16 cellular contexts compared by ENCODE assay signal in genomic region chr7:118109607-118110006, GRCh38.
DNase-seq lines count a peak whose midpoint lies in the region; ATAC-seq, FAIRE-seq and TF ChIP-seq lines count a peak whose summit lies in the region.
"Had no signal": no experiment of that assay in that cellular context is flagged by ENCODE, and none has a peak within 500 bp of the region (broad histone marks: within the 10 kb centered on the region; RNA-seq: fewer than 3 reads in every experiment).

No MANE protein-coding gene starts in this region.

- no peaks in the 10 kb centered on the region for H3K79me2 ChIP-seq in PC-3 (ENCODE audit: low read length)

- no TSS peak for BruUV-seq in PC-3 (replicated peaks; lab: Mats Ljungman, UMichigan)

- DNase-seq in DMS153 (lab: John Stamatoyannopoulos, UW) (peak; percentile 81), LoVo (ENCODE audit: low spot score) (peak; percentile 50), PC-3 (peak; percentile 78), foreskin keratinocyte (no peak), hepatic stellate cell (ENCODE audit: low spot score) (no peak), H54 (ENCODE audit: insufficient read length, low spot score) (no peak), G401 (ENCODE audit: low spot score) (no peak)
- DNase-seq: activated CD4-positive, alpha-beta T cell treated with anti-CD3 and anti-CD28 coated beads, Interleukin-2, amount 50 U/mL, for 1 hour; activated naive CD8-positive, alpha-beta T cell treated with anti-CD3 and anti-CD28 coated beads, Interleukin-2, amount 10 ng/mL, durations not matched to agents 7 days and 5 days; activated T-cell treated with anti-CD3 and anti-CD28 coated beads, Interleukin-2, amount 50 U/mL, for 48 hours; effector CD4-positive, alpha-beta T cell; left ventricle myocardium superior; natural killer cell; psoas muscle had no signal

- H3K4me3 ChIP-seq in PC-3 (ENCODE audit: low read length), result no peak overlapping the region
- H3K4me3 ChIP-seq: psoas muscle had no signal

- no peak for TF ChIP-seq CTCF in PC-3 (conservative IDR thresholded peaks at IDR 0.05; ENCODE audit: low read depth, low read length)
- TF ChIP-seq CTCF in foreskin keratinocyte (conservative IDR thresholded peaks at IDR 0.05), result no peak

- no peak overlapping the region for H3K9ac ChIP-seq in PC-3 (ENCODE audit: low read length)

- H3K4me1 ChIP-seq in PC-3 (ENCODE audit: insufficient read depth, low read length), result peaks cover 5% of the 10 kb centered on the region; the same call in 1 of the 2 replicates
- H3K4me1 ChIP-seq in foreskin keratinocyte, result no peaks in the 10 kb centered on the region
- H3K4me1 ChIP-seq: psoas muscle had no signal

- H3K36me3 ChIP-seq in PC-3 (ENCODE audit: low read depth, low read length), result no peaks in the 10 kb centered on the region

- CTCF ChIA-PET in PC-3 (lab: Charles Lee), result interaction anchor here (0.6 kb wide), 1 partner anchor 48 kb away, joined by 3 read pairs; no protein-coding TSS in a partner anchor

- POLR2A ChIA-PET in PC-3 (lab: Charles Lee; ENCODE audit: unreplicated experiment), result no interaction called here

- H3F3A ChIP-seq in PC-3 (ENCODE audit: low read length, unreplicated experiment), result no peaks in the 10 kb centered on the region

- TF ChIP-seq POLR2A in H54 (IDR thresholded peaks at IDR 0.05; ENCODE audit: low read depth, low read length), result no peak

- no peak overlapping the region for H2AFZ ChIP-seq in PC-3 (ENCODE audit: low read length)

- no peaks in the 10 kb centered on the region for H4K20me1 ChIP-seq in PC-3 (ENCODE audit: low read length)

- no peak overlapping the region for H3K4me2 ChIP-seq in PC-3 (ENCODE audit: low read length)

- H3K9me3 ChIP-seq in PC-3 (ENCODE audit: low read length), result no peaks in the 10 kb centered on the region
- H3K9me3 ChIP-seq: psoas muscle had no signal

- intact Hi-C loops in PC-3 (cut with micrococcal nuclease), result loop anchor here (5.0 kb wide), 1 partner anchor 88 kb away; no protein-coding TSS in a partner anchor

- H3K27me3 ChIP-seq in PC-3 (ENCODE audit: low read length) (no peaks in the 10 kb centered on the region), foreskin keratinocyte (no peaks in the 10 kb centered on the region)

- H3K9me2 ChIP-seq in PC-3 (replicated peaks; ENCODE audit: low read length), result no peaks in the 10 kb centered on the region

- no peak for FAIRE-seq in H54 (lab: Jason Lieb, UNC)
- FAIRE-seq: TTC549 had no signal

- in situ Hi-C loops in G401 (cut with HindIII; ENCODE audit: low sequenced_read_pairs), result no loop called here

- H3K27ac ChIP-seq in PC-3 (ENCODE audit: low read length) (no peak overlapping the region), foreskin keratinocyte (no peak overlapping the region)
- H3K27ac ChIP-seq: psoas muscle had no signal

- ATAC-seq in PC-3 (peak; percentile 92), foreskin keratinocyte (peak; percentile 35), HG03354 (IDR thresholded peaks at IDR 0.05; ENCODE audit: poor library complexity, severe bottlenecking, unreplicated experiment) (no peak)
- ATAC-seq: left ventricle myocardium superior, natural killer cell, psoas muscle had no signal

Comparison
In these comparisons a context has a peak if more than half of its experiments do, and no peak if none do; other contexts are left out.
1. DNase-seq: peak in DMS153 (single experiment), LoVo (single experiment) and PC-3 (single experiment); none in foreskin keratinocyte (0 of 2), hepatic stellate cell (single experiment), H54 (single experiment) and G401 (single experiment).